10 cellular contexts compared by ENCODE assay signal in genomic region chr10:75612904-75613684, GRCh38.
DNase-seq lines count a peak whose midpoint lies in the region; ATAC-seq and TF ChIP-seq lines count a peak whose summit lies in the region.
"Had no signal": no experiment of that assay in that cellular context is flagged by ENCODE, and none has a peak within 500 bp of the region (broad histone marks: within the 10 kb centered on the region; RNA-seq: fewer than 3 reads in every experiment).

No MANE protein-coding gene starts in this region.

- ATAC-seq in activated T-cell treated with anti-CD3 and anti-CD28 coated beads, Interleukin-2, amount 50 U/mL, for 4 hours, result no peak
- ATAC-seq in GM18873 (IDR thresholded peaks at IDR 0.05; ENCODE audit: low FRiP score, unreplicated experiment), result no peak

- H3K27me3 Mint-ChIP-seq in activated T-cell treated with anti-CD3 and anti-CD28 coated beads, Interleukin-2, amount 50 U/mL, for 4 hours (ENCODE audit: low read depth), result peaks cover 13% of the 10 kb centered on the region

- in situ Hi-C loops in SK-MEL-5 (cut with HindIII; ENCODE audit: low pct_unique_long_range_greater_than_20kb, low sequenced_read_pairs), result no loop called here

- DNase-seq in AG08395 (ENCODE audit: low spot score) (peak; percentile 42), HEK293T (ENCODE audit: extremely low spot score) (no peak), SK-MEL-5 (ENCODE audit: low read depth, low spot score) (peak; percentile 45), left kidney (ENCODE audit: low read depth, low spot score) (peak; percentile 46), HK-2 (ENCODE audit: unreplicated experiment) (no peak)
- no peak for DNase-seq in activated T-cell treated with anti-CD3 and anti-CD28 coated beads, Interleukin-2, amount 50 U/mL, for 4 hours
- DNase-seq in stimulated activated CD4-positive, alpha-beta T cell treated with anti-CD3 and anti-CD28 coated beads, Interleukin-2, amount 100 ng/mL, for 24 hours, result no peak
- DNase-seq: NCI-H1092 had no signal

- no peaks in the 10 kb centered on the region for H3K4me1 Mint-ChIP-seq in activated T-cell treated with anti-CD3 and anti-CD28 coated beads, Interleukin-2, amount 50 U/mL, for 4 hours (ENCODE audit: low read depth)

- no peak overlapping the region for H3K4me3 Mint-ChIP-seq in activated T-cell treated with anti-CD3 and anti-CD28 coated beads, Interleukin-2, amount 50 U/mL, for 4 hours
- H3K4me3 Mint-ChIP-seq: activated T-helper 1 cell treated with anti-CD3 and anti-CD28 coated beads, Interleukin-12 subunit alpha, Interleukin-12 subunit beta, Interleukin-2, Interleukin-4 antibody, amounts not matched to agents 30 ng/mL and 10 ng/mL and 1 ng/mL, durations not matched to agents 14 hours and 24 hours and 36 hours had no signal

- POLR2A ChIA-PET in HEK293T (lab: Yijun Ruan, JAX), result interaction anchor here (0.9 to 1.5 kb wide), 6 partner anchors 9 to 211 kb away, joined by 3 to 5 read pairs (median 4); partner anchors contain the start of gene ZNF503

- CTCF ChIA-PET in HEK293T (lab: Yijun Ruan, JAX), result no interaction called here

- no peaks in the 10 kb centered on the region for H3K36me3 Mint-ChIP-seq in activated T-cell treated with anti-CD3 and anti-CD28 coated beads, Interleukin-2, amount 50 U/mL, for 4 hours (ENCODE audit: insufficient read depth)

- H3K9me3 Mint-ChIP-seq in activated T-cell treated with anti-CD3 and anti-CD28 coated beads, Interleukin-2, amount 50 U/mL, for 4 hours, result no peaks in the 10 kb centered on the region
- H3K9me3 Mint-ChIP-seq: activated T-helper 1 cell treated with anti-CD3 and anti-CD28 coated beads, Interleukin-12 subunit alpha, Interleukin-12 subunit beta, Interleukin-2, Interleukin-4 antibody, amounts not matched to agents 30 ng/mL and 10 ng/mL and 1 ng/mL, durations not matched to agents 14 hours and 24 hours and 36 hours had no signal

TF ChIP-seq in HEK293T, 16 proteins besides CTCF, POLR2A, EP300 and RAD21:
- TF ChIP-seq LEF1 (IDR thresholded peaks at IDR 0.05; ENCODE audit: borderline replicate concordance), result no peak
- TF ChIP-seq ZNF384 (IDR thresholded peaks at IDR 0.05), result 0 out of 2 replicates have a peak, but pooled peaks have one; percentile 4
TF ChIP-seq in HEK293T: peak in this region for 1.

Comparison
In these comparisons a context has a peak if more than half of its experiments do, and no peak if none do; other contexts are left out.
1. DNase-seq: peak in AG08395 (single experiment), SK-MEL-5 (single experiment) and left kidney (single experiment); none in HEK293T (single experiment), activated T-cell treated with anti-CD3 and anti-CD28 coated beads, Interleukin-2, amount 50 U/mL, for 4 hours (single experiment), HK-2 (single experiment) and stimulated activated CD4-positive, alpha-beta T cell treated with anti-CD3 and anti-CD28 coated beads, Interleukin-2, amount 100 ng/mL, for 24 hours (0 of 2).